Comparison of ENCODE assay signal across 7 cellular contexts in the genomic region with DNA sequence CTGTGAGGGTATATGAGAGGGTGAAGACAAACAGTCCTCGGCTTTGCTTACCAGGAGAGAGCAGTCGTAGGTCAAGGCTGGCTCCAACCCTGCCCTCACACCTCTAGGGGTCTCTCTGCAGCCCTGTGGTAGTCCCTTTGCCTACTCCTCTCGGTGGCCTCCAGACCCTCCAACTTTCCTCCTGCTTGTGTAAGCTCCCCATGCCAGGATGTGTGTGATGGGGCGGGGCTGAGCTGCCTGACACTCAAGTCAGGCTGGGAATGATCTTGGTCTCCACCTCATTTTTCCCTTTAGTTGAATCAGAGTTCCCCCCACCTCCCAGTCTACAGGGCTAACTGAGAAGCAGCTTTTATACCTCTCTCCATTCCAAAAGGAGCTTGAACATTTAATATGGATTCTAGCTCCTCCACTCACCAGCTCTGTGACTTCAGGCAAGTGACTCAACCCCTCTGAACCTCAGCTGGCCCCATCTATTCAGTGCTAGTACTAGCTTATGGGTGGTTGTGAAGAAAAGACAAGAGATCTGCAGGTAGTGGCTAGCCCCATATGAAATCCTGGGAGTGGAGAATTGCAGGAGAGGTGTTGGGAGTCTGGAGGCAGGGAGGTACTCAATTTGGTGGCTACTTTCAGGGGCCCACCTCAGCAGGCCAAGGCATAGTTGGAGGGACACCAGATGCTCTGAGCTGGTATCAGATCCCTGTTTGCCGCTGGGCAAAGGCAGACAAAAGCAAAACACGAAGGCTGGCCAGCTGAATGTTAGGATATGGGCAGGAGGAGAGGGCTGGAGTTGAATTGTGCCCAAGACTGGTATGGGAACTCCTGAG. TPM values are rescaled to one million over a fixed set of nuclear protein-coding genes. Genes with fewer than 3 reads are reported as not detected.
DNase-seq lines count a peak whose midpoint lies in the region; ATAC-seq and TF ChIP-seq lines count a peak whose summit lies in the region.

No MANE protein-coding gene starts in this region.

- peaks cover 55 to 86% (median 67%) of the 10 kb centered on the region in 3 donors for H3K4me1 ChIP-seq in esophagus squamous epithelium
- peaks cover 14% of the 10 kb centered on the region for H3K4me1 ChIP-seq in parathyroid adenoma

- H3K36me3 Mint-ChIP-seq in T-helper 17 cell (ENCODE audit: low read depth): no peaks in the 10 kb centered on the region

- peak overlapping the region; percentile 88 for H3K4me2 ChIP-seq in parathyroid adenoma (ENCODE audit: low read length)

- DNase-seq in GM12864 (ENCODE audit: low read depth): no peak
- no peak for DNase-seq in T-helper 17 cell
- DNase-seq in esophagus squamous epithelium (lab: John Stamatoyannopoulos, UW): no peak
- no peak for DNase-seq in NK-92 (lab: John Stamatoyannopoulos, UW; ENCODE audit: unreplicated experiment)

- no peaks in the 10 kb centered on the region for H3K27me3 ChIP-seq in esophagus squamous epithelium
- no peaks in the 10 kb centered on the region for H3K27me3 ChIP-seq in parathyroid adenoma (ENCODE audit: control insufficient read depth, insufficient read depth, low read length)

- TF ChIP-seq POLR2A in esophagus squamous epithelium (IDR thresholded peaks at IDR 0.05): no peak

- no peak overlapping the region for H3K9ac ChIP-seq in parathyroid adenoma

- peak overlapping the region; percentile 96 for H3K4me3 Mint-ChIP-seq in T-helper 17 cell

- TF ChIP-seq CTCF in GM12864 (IDR thresholded peaks at IDR 0.05; ENCODE audit: low read depth, low read length, missing control alignments) (peak; percentile 19), esophagus squamous epithelium (IDR thresholded peaks at IDR 0.05) (no peak), parathyroid adenoma (IDR thresholded peaks at IDR 0.05) (no peak)

- no peaks in the 10 kb centered on the region for H3K27me3 Mint-ChIP-seq in T-helper 17 cell

- intact Hi-C loops in esophagus squamous epithelium (cut with DNase I): no loop called here

- peaks cover 27% of the 10 kb centered on the region for H3K4me1 Mint-ChIP-seq in T-helper 17 cell

- ATAC-seq in HG02981 (IDR thresholded peaks at IDR 0.05; ENCODE audit: unreplicated experiment): peak; percentile 10
- ATAC-seq in T-helper 17 cell: peak; percentile 7
- ATAC-seq in HG02884 (IDR thresholded peaks at IDR 0.05; ENCODE audit: unreplicated experiment): no peak

- peak overlapping the region; percentile 80 for H2AFZ ChIP-seq in parathyroid adenoma

- no peaks in the 10 kb centered on the region for H3K9me3 ChIP-seq in T-helper 17 cell (ENCODE audit: control insufficient read depth, low read length, poor library complexity, severe bottlenecking)
- no peaks in the 10 kb centered on the region for H3K9me3 ChIP-seq in esophagus squamous epithelium
- H3K9me3 ChIP-seq in parathyroid adenoma (ENCODE audit: control insufficient read depth, low read length): no peaks in the 10 kb centered on the region

- H3K36me3 ChIP-seq in esophagus squamous epithelium (peaks cover 0 to 5% (median 3%) of the 10 kb centered on the region in 3 donors), parathyroid adenoma (ENCODE audit: control insufficient read depth, insufficient read depth, low read length) (no peaks in the 10 kb centered on the region)

- no peaks in the 10 kb centered on the region for H3K79me2 ChIP-seq in parathyroid adenoma

- WGBS in esophagus squamous epithelium, 2 donors: 19 to 21% methylated on average over 6 of the region's 6 CpGs

- H3K4me3 ChIP-seq in GM12864 (ENCODE audit: low read depth, low read length): peak overlapping the region; percentile 78
- peak overlapping the region; percentile 43 to 85 (median 62) for H3K4me3 ChIP-seq in esophagus squamous epithelium
- H3K4me3 ChIP-seq in parathyroid adenoma (ENCODE audit: low read depth, low read length): peak overlapping the region; percentile 37

- H3K27ac ChIP-seq in esophagus squamous epithelium (peak overlapping the region in 3 of 4 donors; percentile 86 to 91 (median 90)), parathyroid adenoma (no peak overlapping the region)

- H3K27ac Mint-ChIP-seq in T-helper 17 cell: peak overlapping the region; percentile 66

RNA-seq across cellular contexts. Expression of a gene that starts 1.0 kb away (rescaled TPM):
- total RNA-seq in T-helper 17 cell (1 to 10 TPM; 1.4 to 3.4 TPM), esophagus squamous epithelium (10 to 100 TPM; 12.7 to 24.8 (median 22.3) TPM)

RNA-seq across cellular contexts. Expression of a gene that starts 7.6 kb away (rescaled TPM):
- total RNA-seq in T-helper 17 cell (not detected), esophagus squamous epithelium (not detected)

RNA-seq across cellular contexts. Expression of a gene that starts 22.5 kb away (rescaled TPM):
- total RNA-seq in T-helper 17 cell: 100 to 1,000 TPM; 454 to 478 TPM
- 100 to 1,000 TPM; 433 to 696 (median 601) TPM for total RNA-seq in esophagus squamous epithelium

RNA-seq across cellular contexts. Expression of a gene that starts 33.0 kb away (rescaled TPM):
- total RNA-seq in T-helper 17 cell: 10 to 100 TPM; 14.7 to 15.2 TPM
- total RNA-seq in esophagus squamous epithelium: 10 to 100 TPM in 3 of 4 donors, 1 to 10 TPM in 1; 9.7 to 34.4 (median 21.2) TPM

RNA-seq across cellular contexts. Expression of a gene that starts 41.0 kb away (rescaled TPM):
- total RNA-seq in T-helper 17 cell (10 to 100 TPM; 59.2 to 62.8 TPM), esophagus squamous epithelium (10 to 100 TPM in 3 of 4 donors, 1 to 10 TPM in 1; 8.6 to 11.2 (median 10.2) TPM)
